In genomic region chr6:157273756-157274088, GRCh38 we compare ENCODE assay signal across 8 cellular contexts. TPM values are rescaled to one million over a fixed set of nuclear protein-coding genes. Genes with fewer than 3 reads are reported as not detected.
DNase-seq lines count a peak whose midpoint lies in the region; ATAC-seq and TF ChIP-seq lines count a peak whose summit lies in the region.

No MANE protein-coding gene starts in this region.

- no peak overlapping the region for H2BK15ac ChIP-seq in neuronal stem cell (ENCODE audit: low read length)

- H3K27me3 Mint-ChIP-seq in activated CD8-positive, alpha-beta T cell treated with anti-CD3 and anti-CD28 coated beads for 36 hours, result no peaks in the 10 kb centered on the region

- H3K27me3 ChIP-seq in DOHH2 (ENCODE audit: control insufficient read depth, low read length) (peaks cover 3% of the 10 kb centered on the region; the same call in 1 of the 2 replicates), neuronal stem cell (ENCODE audit: control insufficient read depth in 3 of 3, insufficient read depth in 3 of 3, low read depth in 1 of 3, low read length in 3 of 3) (peaks cover 0 to 28% (median 10%) of the 10 kb centered on the region in 3 experiments), subcutaneous abdominal adipose tissue (ENCODE audit: control insufficient read depth in 5 of 5, insufficient read depth in 4 of 5, low read length in 5 of 5) (no peaks in the 10 kb centered on the region)
- no peaks in the 10 kb centered on the region for H3K27me3 ChIP-seq in effector memory CD4-positive, alpha-beta T cell (replicated peaks; ENCODE audit: control insufficient read depth, insufficient read depth, low read length, poor library complexity, severe bottlenecking)

- no peaks in the 10 kb centered on the region for H3F3A ChIP-seq in DOHH2 (ENCODE audit: control insufficient read depth, insufficient read depth)

- peak overlapping the region; percentile 3 for H2AK5ac ChIP-seq in neuronal stem cell (ENCODE audit: low read depth, low read length)

- H3K27ac Mint-ChIP-seq in activated CD8-positive, alpha-beta T cell treated with anti-CD3 and anti-CD28 coated beads for 36 hours, result peak overlapping the region; percentile 85

- no peak overlapping the region for H3K23ac ChIP-seq in neuronal stem cell (ENCODE audit: low read depth, low read length, poor library complexity)

- DNase-seq in HEK293T (ENCODE audit: extremely low spot score) (peak; percentile 82), NCI-H2107 treated with DMSO at 0.1 percent for 48 hours (lab: John Stamatoyannopoulos, UW; ENCODE audit: unreplicated experiment) (peak; percentile 68), neuronal stem cell (ENCODE audit: low spot score) (no peak)
- DNase-seq in activated CD8-positive, alpha-beta T cell treated with anti-CD3 and anti-CD28 coated beads for 36 hours, result peak; percentile 79
- peak; percentile 44 to 63 (median 55) for DNase-seq in effector memory CD4-positive, alpha-beta T cell

- H3K36me3 Mint-ChIP-seq in activated CD8-positive, alpha-beta T cell treated with anti-CD3 and anti-CD28 coated beads for 36 hours (ENCODE audit: low read depth), result no peaks in the 10 kb centered on the region

- H2BK5ac ChIP-seq in neuronal stem cell (ENCODE audit: low read length), result no peak overlapping the region

- CTCF ChIA-PET in HEK293T (lab: Yijun Ruan, JAX), result interaction anchor here (0.9 kb wide), 1 partner anchor 23 kb away, joined by 4 read pairs; no protein-coding TSS in a partner anchor
- CTCF ChIA-PET in activated CD8-positive, alpha-beta T cell treated with anti-CD3 and anti-CD28 coated beads for 36 hours (lab: Charles Lee), result interaction anchor here (1.0 to 3.9 kb wide), 6 partner anchors 8 to 239 kb away, joined by 3 to 20 read pairs (median 3); no protein-coding TSS in a partner anchor

- H3K4me3 ChIP-seq in DOHH2 (ENCODE audit: low read length) (peak overlapping the region; percentile 80), neuronal stem cell (ENCODE audit: low read length in 2 of 2) (no peak overlapping the region), subcutaneous abdominal adipose tissue (ENCODE audit: low read depth in 1 of 5, low read length in 5 of 5) (peak overlapping the region; percentile 40 to 72 (median 64))
- peak overlapping the region; percentile 70 for H3K4me3 ChIP-seq in effector memory CD4-positive, alpha-beta T cell (ENCODE audit: insufficient read depth, low read depth, low read length, poor library complexity, severe bottlenecking)

- TF ChIP-seq CTCF in DOHH2 (IDR thresholded peaks at IDR 0.05; ENCODE audit: low read depth, low read length, poor library complexity, severe bottlenecking), result no peak
- no peak for TF ChIP-seq CTCF in activated CD8-positive, alpha-beta T cell treated with anti-CD3 and anti-CD28 coated beads for 36 hours (IDR thresholded peaks at IDR 0.05)

- no peak overlapping the region for H4K8ac ChIP-seq in neuronal stem cell (ENCODE audit: low read depth, low read length)

- H3K4me2 ChIP-seq in DOHH2 (ENCODE audit: low read length) (peak overlapping the region; percentile 79), neuronal stem cell (ENCODE audit: insufficient read depth, low read length, poor library complexity, severe bottlenecking) (peak overlapping the region; percentile 86)

- H3K9me3 Mint-ChIP-seq in activated CD8-positive, alpha-beta T cell treated with anti-CD3 and anti-CD28 coated beads for 36 hours, result peaks cover 7% of the 10 kb centered on the region

- no peaks in the 10 kb centered on the region for H3K9me2 ChIP-seq in DOHH2 (replicated peaks; ENCODE audit: control insufficient read depth, low read length)

- no CpG with 5 or more reads among the region's 12 CpGs for WGBS in neuronal stem cell (ENCODE audit: extremely low coverage in 2 of 2, insufficient read length in 2 of 2, insufficient replicate concordance in 1 of 2), 2 donors

- H3K4me1 ChIP-seq in DOHH2 (ENCODE audit: control insufficient read depth, low read length) (peaks cover 21% of the 10 kb centered on the region), neuronal stem cell (ENCODE audit: control insufficient read depth in 2 of 2, insufficient read depth in 1 of 2, low read depth in 1 of 2, low read length in 2 of 2) (peaks cover 0 to 11% of the 10 kb centered on the region in 2 donors), subcutaneous abdominal adipose tissue (ENCODE audit: control insufficient read depth in 5 of 5, insufficient read depth in 5 of 5, low read length in 5 of 5) (peaks cover 2 to 42% (median 31%) of the 10 kb centered on the region in 5 donors)
- H3K4me1 ChIP-seq in effector memory CD4-positive, alpha-beta T cell (ENCODE audit: control insufficient read depth, insufficient read depth, low read length, poor library complexity, severe bottlenecking), result peaks cover 5% of the 10 kb centered on the region

- peak; percentile 69 for ATAC-seq in activated CD8-positive, alpha-beta T cell treated with anti-CD3 and anti-CD28 coated beads for 36 hours
- no peak for ATAC-seq in HG02973 (IDR thresholded peaks at IDR 0.05; ENCODE audit: unreplicated experiment)

- no peaks in the 10 kb centered on the region for H3K79me2 ChIP-seq in DOHH2 (ENCODE audit: control insufficient read depth, low read length)

- H3K18ac ChIP-seq in neuronal stem cell (ENCODE audit: low read length), result no peak overlapping the region

- H4K20me1 ChIP-seq in DOHH2 (ENCODE audit: control insufficient read depth, insufficient read depth, low read depth, low read length), result no peaks in the 10 kb centered on the region

- H3K9me3 ChIP-seq in DOHH2 (ENCODE audit: control insufficient read depth, insufficient read depth, low read length), result peaks cover 6% of the 10 kb centered on the region; the same call in 1 of the 2 replicates
- H3K9me3 ChIP-seq in effector memory CD4-positive, alpha-beta T cell (ENCODE audit: control insufficient read depth, low read length), result no peaks in the 10 kb centered on the region
- H3K9me3 ChIP-seq in neuronal stem cell (replicated peaks in 1 of 2; ENCODE audit: control insufficient read depth in 2 of 2, insufficient read depth in 1 of 2, low read depth in 1 of 2, low read length in 2 of 2), result peaks cover 0 to 5% of the 10 kb centered on the region in 2 donors
- no peaks in the 10 kb centered on the region for H3K9me3 ChIP-seq in subcutaneous abdominal adipose tissue (ENCODE audit: control insufficient read depth in 5 of 5, low read length in 5 of 5)

- H2AFZ ChIP-seq in neuronal stem cell (ENCODE audit: low read length), result peak overlapping the region; percentile 100

- no peak overlapping the region for H3K4ac ChIP-seq in neuronal stem cell (ENCODE audit: low read length)

- H3K14ac ChIP-seq in neuronal stem cell (ENCODE audit: low read length), result no peak overlapping the region

- H3K27ac ChIP-seq in DOHH2 (ENCODE audit: low read depth, low read length) (no peak overlapping the region), neuronal stem cell (replicated peaks; ENCODE audit: low read length) (no peak overlapping the region), subcutaneous abdominal adipose tissue (ENCODE audit: low read depth, low read length) (no peak overlapping the region)
- peak overlapping the region; percentile 88 for H3K27ac ChIP-seq in effector memory CD4-positive, alpha-beta T cell (ENCODE audit: insufficient read depth, low read length, poor library complexity, severe bottlenecking)

- H3K79me1 ChIP-seq in neuronal stem cell (ENCODE audit: low read depth, low read length), result no peaks in the 10 kb centered on the region

- peak overlapping the region; percentile 80 for H3K4me3 Mint-ChIP-seq in activated CD8-positive, alpha-beta T cell treated with anti-CD3 and anti-CD28 coated beads for 36 hours

- no peak overlapping the region for H4K91ac ChIP-seq in neuronal stem cell (ENCODE audit: low read depth, low read length, poor library complexity)

- intact Hi-C loops in activated CD8-positive, alpha-beta T cell treated with anti-CD3 and anti-CD28 coated beads for 36 hours (cut with micrococcal nuclease), result loop anchor here (10.0 kb wide), 1 partner anchor 239 kb away; no protein-coding TSS in a partner anchor

- H3K9ac ChIP-seq in neuronal stem cell (ENCODE audit: low read depth, low read length, poor library complexity) (no peak overlapping the region), subcutaneous abdominal adipose tissue (ENCODE audit: low read length in 5 of 5) (peak overlapping the region in 1 of 5 donors; percentile 70)

- H3K36me3 ChIP-seq in DOHH2 (ENCODE audit: control insufficient read depth, low read length) (no peaks in the 10 kb centered on the region), neuronal stem cell (replicated peaks in 1 of 2; ENCODE audit: control insufficient read depth in 2 of 2, insufficient read depth in 2 of 2, low read length in 2 of 2) (no peaks in the 10 kb centered on the region), subcutaneous abdominal adipose tissue (ENCODE audit: control insufficient read depth in 5 of 5, insufficient read depth in 5 of 5, low read length in 5 of 5) (no peaks in the 10 kb centered on the region)
- H3K36me3 ChIP-seq in effector memory CD4-positive, alpha-beta T cell (ENCODE audit: control insufficient read depth, insufficient read depth, low read length), result no peaks in the 10 kb centered on the region

- POLR2A ChIA-PET in HEK293T (lab: Yijun Ruan, JAX), result no interaction called here
- POLR2A ChIA-PET in activated CD8-positive, alpha-beta T cell treated with anti-CD3 and anti-CD28 coated beads for 36 hours (lab: Charles Lee), result interaction anchor here (0.9 to 1.1 kb wide), 2 partner anchors 121 to 253 kb away, joined by 3 to 5 read pairs; no protein-coding TSS in a partner anchor

- peak overlapping the region; percentile 61 for H2BK12ac ChIP-seq in neuronal stem cell (ENCODE audit: low read length)

- H3K4me1 Mint-ChIP-seq in activated CD8-positive, alpha-beta T cell treated with anti-CD3 and anti-CD28 coated beads for 36 hours (ENCODE audit: low read depth), result peaks cover 7% of the 10 kb centered on the region

- no peak overlapping the region for H2BK120ac ChIP-seq in neuronal stem cell (ENCODE audit: low read depth, low read length)

TF ChIP-seq in HEK293T, 16 proteins besides CTCF, POLR2A, EP300 and RAD21 (continues in another document):
- TF ChIP-seq SP1 (IDR thresholded peaks at IDR 0.05) (no peak), SUZ12 (IDR thresholded peaks at IDR 0.05) (no peak), CTBP1 (IDR thresholded peaks at IDR 0.05; ENCODE audit: borderline replicate concordance) (no peak), HDGF (IDR thresholded peaks at IDR 0.05; ENCODE audit: borderline replicate concordance) (no peak), FOXK2 (IDR thresholded peaks at IDR 0.05) (no peak), ELF4 (IDR thresholded peaks at IDR 0.05) (no peak), L3MBTL2 (conservative IDR thresholded peaks at IDR 0.05) (no peak), TARDBP (IDR thresholded peaks at IDR 0.05) (no peak), BHLHE40 (IDR thresholded peaks at IDR 0.05; ENCODE audit: borderline replicate concordance) (no peak), LEF1 (IDR thresholded peaks at IDR 0.05; ENCODE audit: borderline replicate concordance) (no peak), ARNT (IDR thresholded peaks at IDR 0.05) (no peak), FOXM1 (IDR thresholded peaks at IDR 0.05; ENCODE audit: borderline replicate concordance) (no peak), NFRKB (IDR thresholded peaks at IDR 0.05) (no peak)

RNA-seq across cellular contexts. Expression of gene TMEM242, which starts 49.6 kb away (rescaled TPM):
- 1 to 10 TPM; 7.8 to 8.0 TPM for total RNA-seq in activated CD8-positive, alpha-beta T cell treated with anti-CD3 and anti-CD28 coated beads for 36 hours
- 6.3 TPM for polyA plus RNA-seq in neuronal stem cell (2013, experiment 1 of 2)
- polyA plus RNA-seq in neuronal stem cell (2013, experiment 2 of 2), result 6.7 TPM

Comparison
In these comparisons a context has a peak if more than half of its experiments do, and no peak if none do; other contexts are left out.
1. H3K4me3 ChIP-seq: peak in DOHH2 (single experiment), effector memory CD4-positive, alpha-beta T cell (single experiment) and subcutaneous abdominal adipose tissue (5 of 5); none in neuronal stem cell (0 of 2).